ENCODE assay signal across 23 cellular contexts in genomic region chr10:67608001-67608400, GRCh38.
"Had no signal": no experiment of that assay in that cellular context is flagged by ENCODE, and none has a peak within 500 bp of the region (broad histone marks: within the 10 kb centered on the region; RNA-seq: fewer than 3 reads in every experiment).

No MANE protein-coding gene starts in this region.

- H3K36me3 ChIP-seq: esophagus muscularis mucosa, gastroesophageal sphincter, prostate gland, right lobe of liver, spleen, tibial artery, upper lobe of left lung, uterus had no signal

- H3K79me2 ChIP-seq: parathyroid adenoma had no signal

- H3K4me3 Mint-ChIP-seq: naive thymus-derived CD4-positive, alpha-beta T cell; nephron progenitor cell; stimulated activated memory B cell treated with anti-CD40 and anti-IgM and Interleukin-4, amounts not matched to agents 10 μg/mL and 1 μg/mL and 100 μg/mL, for 72 hours; stimulated activated naive CD8-positive, alpha-beta T cell treated with anti-CD3 and anti-CD28 coated beads, Interleukin-15, Interleukin-2, amounts not matched to agents 100 ng/mL and 50 ng/mL, for 24 hours had no signal

- H3K27ac Mint-ChIP-seq: naive thymus-derived CD4-positive, alpha-beta T cell; nephron progenitor cell; stimulated activated memory B cell treated with anti-CD40 and anti-IgM and Interleukin-4, amounts not matched to agents 10 μg/mL and 1 μg/mL and 100 μg/mL, for 72 hours; stimulated activated naive CD8-positive, alpha-beta T cell treated with anti-CD3 and anti-CD28 coated beads, Interleukin-15, Interleukin-2, amounts not matched to agents 100 ng/mL and 50 ng/mL, for 24 hours had no signal

- H3K4me3 ChIP-seq: dorsolateral prefrontal cortex, esophagus muscularis mucosa, gastroesophageal sphincter, prostate gland, right lobe of liver, spleen, tibial artery, upper lobe of left lung, uterus had no signal

- H3K9ac ChIP-seq: parathyroid adenoma had no signal

- H3K9me3 ChIP-seq: esophagus muscularis mucosa, gastroesophageal sphincter, prostate gland, right lobe of liver, spleen, tibial artery, upper lobe of left lung, uterus had no signal

- H2AFZ ChIP-seq: parathyroid adenoma had no signal

- FAIRE-seq: endometrium had no signal

- H3K9me3 Mint-ChIP-seq: nephron progenitor cell; stimulated activated memory B cell treated with anti-CD40 and anti-IgM and Interleukin-4, amounts not matched to agents 10 μg/mL and 1 μg/mL and 100 μg/mL, for 72 hours; stimulated activated naive CD8-positive, alpha-beta T cell treated with anti-CD3 and anti-CD28 coated beads, Interleukin-15, Interleukin-2, amounts not matched to agents 100 ng/mL and 50 ng/mL, for 24 hours had no signal

- H3K4me1 ChIP-seq: parathyroid adenoma, prostate gland, right lobe of liver, upper lobe of left lung, uterus had no signal

- DNase-seq: dorsolateral prefrontal cortex; effector CD8-positive, alpha-beta T cell; glutamatergic neuron; islet precursor cell; naive thymus-derived CD4-positive, alpha-beta T cell; nephron progenitor cell; retina; right lobe of liver; spleen; stimulated activated CD4-positive, alpha-beta T cell treated with anti-CD3 and anti-CD28 coated beads, Interleukin-1b, Interleukin-23, amount 100 ng/mL, for 48 hours; stimulated activated CD4-positive, alpha-beta T cell treated with anti-CD3 and anti-CD28 coated beads, Interleukin-4, amount 100 ng/mL, for 24 hours; tibial artery; upper lobe of left lung; uterus had no signal

- H3K27ac ChIP-seq: dorsolateral prefrontal cortex, epithelial cell of prostate, esophagus muscularis mucosa, parathyroid adenoma, prostate gland, right lobe of liver, spleen, tibial artery, upper lobe of left lung, uterus had no signal

- H3K27me3 ChIP-seq: dorsolateral prefrontal cortex, esophagus muscularis mucosa, gastroesophageal sphincter, right lobe of liver, spleen, tibial artery, upper lobe of left lung, uterus had no signal

- H3K36me3 Mint-ChIP-seq: stimulated activated memory B cell treated with anti-CD40 and anti-IgM and Interleukin-4, amounts not matched to agents 10 μg/mL and 1 μg/mL and 100 μg/mL, for 72 hours had no signal

- ATAC-seq: gastroesophageal sphincter; left lobe of liver; naive thymus-derived CD4-positive, alpha-beta T cell; stimulated activated memory B cell treated with anti-CD40 and anti-IgM and Interleukin-4, amounts not matched to agents 10 μg/mL and 1 μg/mL and 100 μg/mL, for 72 hours had no signal
